6 cellular contexts compared by ENCODE assay signal in genomic region chr12:127813147-127813546, GRCh38.
"Had no signal": no experiment of that assay in that cellular context is flagged by ENCODE, and none has a peak within 500 bp of the region (broad histone marks: within the 10 kb centered on the region; RNA-seq: fewer than 3 reads in every experiment).

No MANE protein-coding gene starts in this region.

- H3K4me3 ChIP-seq: K562 had no signal

- DNase-seq: IMR-90, KBM-7, KG1 had no signal

- H3K27ac ChIP-seq: HL-60 had no signal

- ATAC-seq: K562 had no signal

- FAIRE-seq: HTR-8/SVneo, K562 had no signal
